16 cellular contexts compared by ENCODE assay signal in genomic region chr10:127047878-127048238, GRCh38.
A peak's percentile ranks its signal among the peaks of the same experiment; 100 is the strongest.
DNase-seq lines count a peak whose midpoint lies in the region; ATAC-seq and TF ChIP-seq lines count a peak whose summit lies in the region.
"Had no signal": no experiment of that assay in that cellular context is flagged by ENCODE, and none has a peak within 500 bp of the region (broad histone marks: within the 10 kb centered on the region; RNA-seq: fewer than 3 reads in every experiment).

No MANE protein-coding gene starts in this region.

- peaks cover 34% of the 10 kb centered on the region for H3K36me3 Mint-ChIP-seq in MCF 10A (ENCODE audit: insufficient read depth, unreplicated experiment)
- H3K36me3 Mint-ChIP-seq in activated T-cell treated with anti-CD3 and anti-CD28 coated beads, Interleukin-2, amount 50 U/mL, for 4 hours (ENCODE audit: insufficient read depth) = no peaks in the 10 kb centered on the region
- H3K36me3 Mint-ChIP-seq: CD14-positive monocyte; CD4-positive, alpha-beta memory T cell had no signal

- 0 out of 2 replicates have a peak overlapping the region, but pooled peaks have one; percentile 5 for H3K27ac ChIP-seq in VCaP
- H3K27ac ChIP-seq: BLaER1, HL-60 had no signal

- intact Hi-C loops in MCF 10A (cut with micrococcal nuclease) = loop anchor here (10.0 kb wide), 1 partner anchor 143 kb away; the partner anchor contains the start of gene DOCK1

- TF ChIP-seq CTCF in VCaP (conservative IDR thresholded peaks at IDR 0.05) (no peak), MCF 10A (IDR thresholded peaks at IDR 0.05; ENCODE audit: unreplicated experiment) (no peak)

- peak overlapping the region; percentile 21 for H3K4me2 ChIP-seq in skeletal muscle satellite cell (ENCODE audit: low read length)
- H3K4me2 ChIP-seq: BLaER1, GM23338 had no signal

- no peak overlapping the region for H3K4me3 Mint-ChIP-seq in MCF 10A (ENCODE audit: unreplicated experiment)
- H3K4me3 Mint-ChIP-seq in activated T-cell treated with anti-CD3 and anti-CD28 coated beads, Interleukin-2, amount 50 U/mL, for 4 hours = no peak overlapping the region
- H3K4me3 Mint-ChIP-seq: CD14-positive monocyte; CD4-positive, alpha-beta memory T cell; GM23338 had no signal

- H3K4me1 ChIP-seq in skeletal muscle satellite cell (ENCODE audit: control insufficient read depth, insufficient read depth, low read length) = peaks cover 21% of the 10 kb centered on the region
- H3K4me1 ChIP-seq: BLaER1 had no signal

- no TSS peak for BruUV-seq in MCF 10A (replicated peaks; lab: Mats Ljungman, UMichigan)

- no peak for ATAC-seq in activated T-cell treated with anti-CD3 and anti-CD28 coated beads, Interleukin-2, amount 50 U/mL, for 4 hours
- ATAC-seq: GM23338 had no signal

- H3K36me3 ChIP-seq in skeletal muscle satellite cell (ENCODE audit: insufficient read depth, low read length) = peaks cover 28% of the 10 kb centered on the region
- H3K36me3 ChIP-seq: BLaER1 had no signal

- no peak overlapping the region for H3K9ac ChIP-seq in skeletal muscle satellite cell (ENCODE audit: low read depth, low read length)
- H3K9ac ChIP-seq: BLaER1 had no signal

- POLR2A ChIA-PET in MCF 10A (lab: Yijun Ruan, JAX) = no interaction called here

- CTCF ChIA-PET in MCF 10A (lab: Yijun Ruan, JAX) = no interaction called here

- H3K4me3 ChIP-seq in skeletal muscle satellite cell (ENCODE audit: low read length) = no peak overlapping the region
- H3K4me3 ChIP-seq: BLaER1, GM23338 had no signal

- H3K9me3 Mint-ChIP-seq in MCF 10A (ENCODE audit: unreplicated experiment) = no peaks in the 10 kb centered on the region
- H3K9me3 Mint-ChIP-seq in activated T-cell treated with anti-CD3 and anti-CD28 coated beads, Interleukin-2, amount 50 U/mL, for 4 hours = no peaks in the 10 kb centered on the region
- H3K9me3 Mint-ChIP-seq: GM23338 had no signal

- no peaks in the 10 kb centered on the region for H3K9me3 ChIP-seq in skeletal muscle satellite cell (replicated peaks; ENCODE audit: low read length)
- H3K9me3 ChIP-seq: BLaER1 had no signal

- DNase-seq in astrocyte of the hippocampus (ENCODE audit: low read depth, low spot score) (peak; percentile 51), islet precursor cell (peak; percentile 8), MCF 10A (ENCODE audit: unreplicated experiment) (no peak), NCI-H2171 (lab: John Stamatoyannopoulos, UW) (no peak)
- no peak for DNase-seq in activated T-cell treated with anti-CD3 and anti-CD28 coated beads, Interleukin-2, amount 50 U/mL, for 4 hours
- DNase-seq: 8988T; Calu3; CD4-positive, alpha-beta memory T cell; DMS79 treated with DMSO at 0.1 percent for 48 hours; GF-D8 had no signal

- no peaks in the 10 kb centered on the region for H3K27me3 Mint-ChIP-seq in MCF 10A (ENCODE audit: insufficient read depth, unreplicated experiment)
- no peaks in the 10 kb centered on the region for H3K27me3 Mint-ChIP-seq in activated T-cell treated with anti-CD3 and anti-CD28 coated beads, Interleukin-2, amount 50 U/mL, for 4 hours (ENCODE audit: low read depth)
- H3K27me3 Mint-ChIP-seq: CD4-positive, alpha-beta memory T cell had no signal

- H3K4me1 Mint-ChIP-seq in MCF 10A (ENCODE audit: insufficient read depth, unreplicated experiment) = no peaks in the 10 kb centered on the region
- H3K4me1 Mint-ChIP-seq in activated T-cell treated with anti-CD3 and anti-CD28 coated beads, Interleukin-2, amount 50 U/mL, for 4 hours (ENCODE audit: low read depth) = no peaks in the 10 kb centered on the region
- H3K4me1 Mint-ChIP-seq: CD14-positive monocyte; CD4-positive, alpha-beta memory T cell; GM23338 had no signal

- no peak overlapping the region for H3K27ac Mint-ChIP-seq in MCF 10A (ENCODE audit: low read depth, unreplicated experiment)
- H3K27ac Mint-ChIP-seq: CD14-positive monocyte; CD4-positive, alpha-beta memory T cell; GM23338 had no signal

- H3K27me3 ChIP-seq in skeletal muscle satellite cell (ENCODE audit: control insufficient read depth, insufficient read depth, low read length) = no peaks in the 10 kb centered on the region
- H3K27me3 ChIP-seq: BLaER1 had no signal

Comparison
In these comparisons a context has a peak if more than half of its experiments do, and no peak if none do; other contexts are left out.
1. DNase-seq: peak in astrocyte of the hippocampus (single experiment) and islet precursor cell (single experiment); none in MCF 10A (single experiment), NCI-H2171 (single experiment) and activated T-cell treated with anti-CD3 and anti-CD28 coated beads, Interleukin-2, amount 50 U/mL, for 4 hours (single experiment).